29 cellular contexts compared by ENCODE assay signal in the genomic region with DNA sequence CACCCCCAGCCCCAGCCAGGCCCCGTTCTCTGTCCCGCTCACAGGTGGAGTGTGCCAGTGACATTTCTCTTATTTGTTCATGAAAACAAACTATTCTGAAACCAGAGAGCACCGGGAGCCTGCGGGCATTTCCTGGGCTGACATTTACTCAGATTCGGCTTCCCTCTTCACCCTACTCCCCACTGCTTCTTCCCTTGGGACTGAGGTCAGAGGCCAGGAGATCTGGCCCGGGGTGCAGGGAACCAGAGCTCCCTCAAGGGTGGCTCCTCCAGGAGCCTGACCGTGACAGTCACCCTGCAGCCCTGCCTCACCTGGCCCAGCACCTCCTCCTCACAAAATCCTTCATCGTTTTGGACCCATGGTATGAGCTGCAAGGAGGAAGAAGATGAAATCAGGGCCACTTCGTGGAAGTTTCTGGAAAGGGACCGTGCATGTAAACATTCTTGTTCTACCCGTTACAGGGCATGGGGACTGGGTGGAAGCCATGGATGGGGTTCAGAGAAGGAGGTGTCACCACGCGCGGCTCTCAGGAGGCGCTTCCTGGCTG. TPM values are rescaled to one million over a fixed set of nuclear protein-coding genes. Genes with fewer than 3 reads are reported as not detected.
DNase-seq lines count a peak whose midpoint lies in the region; ATAC-seq and TF ChIP-seq lines count a peak whose summit lies in the region.
"Had no signal": no experiment of that assay in that cellular context is flagged by ENCODE, and none has a peak within 500 bp of the region (broad histone marks: within the 10 kb centered on the region; RNA-seq: fewer than 3 reads in every experiment).

No MANE protein-coding gene starts in this region.

- ATAC-seq in WTC11, result no peak
- ATAC-seq: activated CD4-positive, alpha-beta T cell treated with anti-CD3 and anti-CD28 coated beads for 36 hours; activated naive CD8-positive, alpha-beta T cell treated with anti-CD3 and anti-CD28 coated beads, Interleukin-2, amount 50 U/mL, for 24 hours; left lobe of liver had no signal

- no peak overlapping the region for H3K4me2 ChIP-seq in MM.1S (ENCODE audit: low read depth, low read length)
- H3K4me2 ChIP-seq: KMS-11 had no signal

- 42% methylated on average over 15 of the region's 15 CpGs for WGBS in prostate gland

- no peak overlapping the region for H2AFZ ChIP-seq in MM.1S (ENCODE audit: low read length)

- H3K27ac ChIP-seq in prostate gland (peak overlapping the region; percentile 71 to 79), tibial artery (no peak overlapping the region), MM.1S (ENCODE audit: low read length) (no peak overlapping the region)
- H3K27ac ChIP-seq: esophagus squamous epithelium, KMS-11 had no signal

- H3K4me3 ChIP-seq in prostate gland (no peak overlapping the region), tibial artery (no peak overlapping the region), MM.1S (ENCODE audit: low read length) (no peak overlapping the region)
- H3K4me3 ChIP-seq: esophagus squamous epithelium had no signal

- peak; percentile 9 for DNase-seq in activated naive CD4-positive, alpha-beta T cell treated with anti-CD3 and anti-CD28 coated beads, Interleukin-2, amount 50 U/mL, for 16 hours
- DNase-seq in activated naive CD4-positive, alpha-beta T cell (lab: John Stamatoyannopoulos, UW), result no peak
- DNase-seq in D341Med (ENCODE audit: low spot score) (peak; percentile 18), WTC11 (ENCODE audit: low spot score) (no peak), prostate gland (ENCODE audit: low spot score) (peak; percentile 41), tibial artery (no peak), MM.1S (no peak), DMS79 (lab: John Stamatoyannopoulos, UW) (no peak)
- DNase-seq: activated CD4-positive, alpha-beta T cell treated with anti-CD3 and anti-CD28 coated beads for 36 hours; activated CD8-positive, alpha-beta memory T cell treated with anti-CD3 and anti-CD28 coated beads for 24 hours; activated gamma-delta T cell; activated naive CD8-positive, alpha-beta T cell treated with anti-CD3 and anti-CD28 coated beads, Interleukin-2, amount 50 U/mL, for 24 hours; activated T-cell treated with anti-CD3 and anti-CD28 coated beads, Interleukin-2, amount 50 U/mL, for 1 hour; AML-193; DMS153; esophagus squamous epithelium; foreskin melanocyte; naive B cell; NCI-H1417 treated with DMSO at 0.1 percent for 48 hours; NCI-H2081 treated with DMSO at 0.1 percent for 48 hours; NCI-H345; NCI-H774; RPMI8226; T-helper 2 cell had no signal

- peaks cover 7% of the 10 kb centered on the region; the same call in 1 of the 2 replicates for H3F3A ChIP-seq in MM.1S (ENCODE audit: insufficient read depth, low read length)

- POLR2A ChIA-PET in WTC11 (lab: Charles Lee), result no interaction called here

- no peak for TF ChIP-seq CTCF in WTC11 (IDR thresholded peaks at IDR 0.05)
- TF ChIP-seq CTCF in prostate gland (IDR thresholded peaks at IDR 0.05), result no peak
- no peak for TF ChIP-seq CTCF in tibial artery (IDR thresholded peaks at IDR 0.05)
- TF ChIP-seq CTCF in MM.1S (IDR thresholded peaks at IDR 0.05; ENCODE audit: low read length), result no peak

- H3K9me3 Mint-ChIP-seq in WTC11, result no peaks in the 10 kb centered on the region
- H3K9me3 Mint-ChIP-seq: activated naive CD8-positive, alpha-beta T cell treated with anti-CD3 and anti-CD28 coated beads, Interleukin-2, amount 50 U/mL, for 24 hours; CD8-positive, alpha-beta memory T cell; naive B cell had no signal

- H3K27me3 ChIP-seq in prostate gland (replicated peaks; ENCODE audit: insufficient read depth), result no peaks in the 10 kb centered on the region
- H3K27me3 ChIP-seq in tibial artery, result no peaks in the 10 kb centered on the region
- no peaks in the 10 kb centered on the region for H3K27me3 ChIP-seq in MM.1S (replicated peaks; ENCODE audit: insufficient read depth, low read length)
- H3K27me3 ChIP-seq: esophagus squamous epithelium had no signal

- H3K36me3 Mint-ChIP-seq in WTC11, result no peaks in the 10 kb centered on the region

- H3K36me3 ChIP-seq in prostate gland (no peaks in the 10 kb centered on the region), tibial artery (peaks cover 21 to 86% (median 51%) of the 10 kb centered on the region in 3 donors), MM.1S (replicated peaks; ENCODE audit: insufficient read depth, low read length) (no peaks in the 10 kb centered on the region)

- no peak overlapping the region for H3K4me3 Mint-ChIP-seq in WTC11
- H3K4me3 Mint-ChIP-seq: activated CD4-positive, alpha-beta T cell treated with anti-CD3 and anti-CD28 coated beads for 36 hours; activated naive CD8-positive, alpha-beta T cell treated with anti-CD3 and anti-CD28 coated beads, Interleukin-2, amount 50 U/mL, for 24 hours; CD8-positive, alpha-beta memory T cell had no signal

- peak overlapping the region; percentile 40 for H3K27ac Mint-ChIP-seq in WTC11
- H3K27ac Mint-ChIP-seq: activated CD4-positive, alpha-beta T cell treated with anti-CD3 and anti-CD28 coated beads for 36 hours; activated naive CD8-positive, alpha-beta T cell treated with anti-CD3 and anti-CD28 coated beads, Interleukin-2, amount 50 U/mL, for 24 hours; naive B cell had no signal

- peaks cover 25% of the 10 kb centered on the region for H3K4me1 ChIP-seq in prostate gland (replicated peaks)
- no peaks in the 10 kb centered on the region for H3K4me1 ChIP-seq in tibial artery
- 0 out of 2 replicates have a peak, but pooled peaks cover 3% of the 10 kb centered on the region for H3K4me1 ChIP-seq in MM.1S (ENCODE audit: low read length)
- H3K4me1 ChIP-seq: esophagus squamous epithelium had no signal

- H3K9me3 ChIP-seq in prostate gland (no peaks in the 10 kb centered on the region), tibial artery (no peaks in the 10 kb centered on the region), MM.1S (replicated peaks; ENCODE audit: insufficient read depth, low read length) (no peaks in the 10 kb centered on the region)
- H3K9me3 ChIP-seq: esophagus squamous epithelium had no signal

- no peak overlapping the region for H3K9ac ChIP-seq in MM.1S (ENCODE audit: low read length)
- H3K9ac ChIP-seq: KMS-11 had no signal

- H3K4me1 Mint-ChIP-seq in WTC11, result peaks cover 1% of the 10 kb centered on the region

- H4K20me1 ChIP-seq in MM.1S (ENCODE audit: insufficient read depth, low read length), result no peaks in the 10 kb centered on the region

- no peaks in the 10 kb centered on the region for H3K9me2 ChIP-seq in MM.1S (replicated peaks; ENCODE audit: insufficient read depth, low read length)

- H3K79me2 ChIP-seq in MM.1S (ENCODE audit: low read length), result no peaks in the 10 kb centered on the region

- H3K27me3 Mint-ChIP-seq in WTC11 (ENCODE audit: low read depth), result no peaks in the 10 kb centered on the region
- H3K27me3 Mint-ChIP-seq: activated CD4-positive, alpha-beta T cell treated with anti-CD3 and anti-CD28 coated beads for 36 hours; activated naive CD8-positive, alpha-beta T cell treated with anti-CD3 and anti-CD28 coated beads, Interleukin-2, amount 50 U/mL, for 24 hours; CD8-positive, alpha-beta memory T cell; naive B cell had no signal

- CTCF ChIA-PET in WTC11 (lab: Charles Lee), result no interaction called here

- TF ChIP-seq POLR2A in prostate gland (IDR thresholded peaks at IDR 0.05), result no peak

- intact Hi-C loops in prostate gland (cut with DNase I) (no loop called here), tibial artery (cut with DNase I; ENCODE audit: low total_unique reads) (no loop called here)

TF ChIP-seq in WTC11, 78 proteins besides CTCF, POLR2A, EP300 and RAD21 (continues in another document):
- TF ChIP-seq TCF7 (CRISPR knock-in tag; IDR thresholded peaks at IDR 0.05; ENCODE audit: low read depth), result no peak
- TF ChIP-seq GRHL2 (CRISPR knock-in tag; IDR thresholded peaks at IDR 0.05; ENCODE audit: insufficient replicate concordance, severe bottlenecking), result no peak
- no peak for TF ChIP-seq ZNF263 (CRISPR knock-in tag; IDR thresholded peaks at IDR 0.05; ENCODE audit: low read depth)
- TF ChIP-seq ZNF219 (CRISPR knock-in tag; IDR thresholded peaks at IDR 0.05; ENCODE audit: borderline replicate concordance), result no peak
- TF ChIP-seq E2F1 (CRISPR knock-in tag; IDR thresholded peaks at IDR 0.05), result no peak
- TF ChIP-seq JAZF1 (CRISPR knock-in tag; IDR thresholded peaks at IDR 0.05), result no peak
- TF ChIP-seq RELA (CRISPR knock-in tag; IDR thresholded peaks at IDR 0.05; ENCODE audit: borderline replicate concordance), result no peak
- TF ChIP-seq FOXP4 (CRISPR knock-in tag; IDR thresholded peaks at IDR 0.05), result no peak
- no peak for TF ChIP-seq TEAD4 (CRISPR knock-in tag; IDR thresholded peaks at IDR 0.05)
- no peak for TF ChIP-seq NR3C1 (CRISPR knock-in tag; conservative IDR thresholded peaks at IDR 0.05; ENCODE audit: low read depth)

RNA-seq across cellular contexts. Expression of gene BHLHA15, which starts 12.2 kb away (rescaled TPM):
- total RNA-seq in WTC11 (2021) (2.7 to 3.3 TPM (median 2.8 TPM) in 3 replicates), prostate gland (10 to 100 TPM; 24.6 to 90.9 TPM)
- total RNA-seq: A172; CD8-positive, alpha-beta memory T cell; urinary bladder had no signal

RNA-seq across cellular contexts. Expression of gene TECPR1, which starts 28.6 kb away (rescaled TPM):
- 17.6 to 21.5 TPM (median 18.4 TPM) in 3 replicates for total RNA-seq in WTC11 (2021)
- 10 to 100 TPM; 31.4 to 62.7 TPM for total RNA-seq in prostate gland

RNA-seq across cellular contexts. Expression of gene BRI3, which starts 58.1 kb away (rescaled TPM):
- total RNA-seq in WTC11 (2021) (108 to 112 TPM (median 110 TPM) in 3 replicates), prostate gland (10 to 100 TPM; 68.5 to 85.4 TPM)

Comparison
In these comparisons a context has a peak if more than half of its experiments do, and no peak if none do; other contexts are left out.
1. DNase-seq: peak in activated naive CD4-positive, alpha-beta T cell treated with anti-CD3 and anti-CD28 coated beads, Interleukin-2, amount 50 U/mL, for 16 hours (single experiment), D341Med (single experiment) and prostate gland (single experiment); none in activated naive CD4-positive, alpha-beta T cell (0 of 4), WTC11 (single experiment), tibial artery (0 of 2), MM.1S (single experiment) and DMS79 (single experiment).
2. H3K27ac ChIP-seq: peak in prostate gland (2 of 2); none in tibial artery (0 of 2) and MM.1S (single experiment).